Comparison of ENCODE assay signal across 9 cellular contexts in genomic region chr4:121096629-121097028, GRCh38. TPM values are rescaled to one million over a fixed set of nuclear protein-coding genes. Genes with fewer than 3 reads are reported as not detected.
DNase-seq lines count a peak whose midpoint lies in the region; ATAC-seq and TF ChIP-seq lines count a peak whose summit lies in the region.
"Had no signal": no experiment of that assay in that cellular context is flagged by ENCODE, and none has a peak within 500 bp of the region (broad histone marks: within the 10 kb centered on the region; RNA-seq: fewer than 3 reads in every experiment).

No MANE protein-coding gene starts in this region.

- H3K4me1 Mint-ChIP-seq in stimulated activated naive B cell treated with anti-CD40 and anti-IgM and Interleukin-4, amounts not matched to agents 10 μg/mL and 1 μg/mL and 100 μg/mL, for 72 hours: no peaks in the 10 kb centered on the region
- H3K4me1 Mint-ChIP-seq: memory B cell had no signal

- no peak overlapping the region for H3K27ac ChIP-seq in mammary epithelial cell (ENCODE audit: insufficient read depth, low read depth, low read length)

- H3K9me3 ChIP-seq in mammary epithelial cell (replicated peaks; ENCODE audit: insufficient read depth, low read length): no peaks in the 10 kb centered on the region

- H3K36me3 Mint-ChIP-seq in stimulated activated naive B cell treated with anti-CD40 and anti-IgM and Interleukin-4, amounts not matched to agents 10 μg/mL and 1 μg/mL and 100 μg/mL, for 72 hours: no peaks in the 10 kb centered on the region
- H3K36me3 Mint-ChIP-seq: memory B cell had no signal

- no peaks in the 10 kb centered on the region for H4K20me1 ChIP-seq in mammary epithelial cell (ENCODE audit: insufficient read depth, low read length)

- dilution Hi-C loops in mammary epithelial cell (cut with HindIII; ENCODE audit: low sequenced_read_pairs): no loop called here

- no TSS peak for BruUV-seq in mammary epithelial cell (replicated peaks; lab: Mats Ljungman, UMichigan)

- no peak for ATAC-seq in esophagus mucosa
- no peak for ATAC-seq in GM18505 (IDR thresholded peaks at IDR 0.05; ENCODE audit: unreplicated experiment)
- ATAC-seq in stimulated activated naive B cell treated with anti-CD40 and anti-IgM and Interleukin-4, amounts not matched to agents 10 μg/mL and 1 μg/mL and 100 μg/mL, for 72 hours (replicated peaks): no peak

- no peaks in the 10 kb centered on the region for H3K27me3 Mint-ChIP-seq in stimulated activated naive B cell treated with anti-CD40 and anti-IgM and Interleukin-4, amounts not matched to agents 10 μg/mL and 1 μg/mL and 100 μg/mL, for 72 hours
- H3K27me3 Mint-ChIP-seq: memory B cell had no signal

- H3K36me3 ChIP-seq in mammary epithelial cell (ENCODE audit: insufficient read depth, low read length): no peaks in the 10 kb centered on the region

- no peak overlapping the region for H3K9ac ChIP-seq in mammary epithelial cell (ENCODE audit: insufficient read depth, low read length)

- H3K27me3 ChIP-seq in mammary epithelial cell (ENCODE audit: insufficient read depth, low read length): peaks cover 2% of the 10 kb centered on the region

- DNase-seq in EL: peak; percentile 19
- peak; percentile 15 for DNase-seq in NCI-H1105 treated with DMSO at 0.1 percent for 48 hours (lab: John Stamatoyannopoulos, UW)
- DNase-seq in mammary epithelial cell: peak; percentile 7
- DNase-seq in midbrain (lab: John Stamatoyannopoulos, UW): peak; percentile 36
- no peak for DNase-seq in T-helper 9 cell
- DNase-seq in stimulated activated naive B cell treated with anti-CD40 and anti-IgM and Interleukin-4, amounts not matched to agents 10 μg/mL and 1 μg/mL and 100 μg/mL, for 72 hours: no peak

- no peaks in the 10 kb centered on the region for H3K9me3 Mint-ChIP-seq in stimulated activated naive B cell treated with anti-CD40 and anti-IgM and Interleukin-4, amounts not matched to agents 10 μg/mL and 1 μg/mL and 100 μg/mL, for 72 hours
- H3K9me3 Mint-ChIP-seq: memory B cell had no signal

- H3K4me3 Mint-ChIP-seq in stimulated activated naive B cell treated with anti-CD40 and anti-IgM and Interleukin-4, amounts not matched to agents 10 μg/mL and 1 μg/mL and 100 μg/mL, for 72 hours: no peak overlapping the region
- H3K4me3 Mint-ChIP-seq: memory B cell had no signal

- no peaks in the 10 kb centered on the region for H3K4me1 ChIP-seq in mammary epithelial cell (ENCODE audit: insufficient read depth, low read length)

- 12% methylated on average over 2 of the region's 2 CpGs for WGBS in mammary epithelial cell (ENCODE audit: low coverage, missing lambda C conversion rate)

- H2AFZ ChIP-seq in mammary epithelial cell (ENCODE audit: low read depth, low read length): no peak overlapping the region

- no peak overlapping the region for H3K27ac Mint-ChIP-seq in stimulated activated naive B cell treated with anti-CD40 and anti-IgM and Interleukin-4, amounts not matched to agents 10 μg/mL and 1 μg/mL and 100 μg/mL, for 72 hours
- H3K27ac Mint-ChIP-seq: memory B cell had no signal

- TF ChIP-seq POLR2A in GM18505 (IDR thresholded peaks at IDR 0.05; ENCODE audit: borderline replicate concordance, extremely low read depth, insufficient read depth, insufficient read length): no peak

- in situ Hi-C loops in mammary epithelial cell (cut with MboI; ENCODE audit: low sequenced_read_pairs in 2 of 2): no loop called here

- intact Hi-C loops in mammary epithelial cell (cut with micrococcal nuclease): loop anchor here (1.0 to 10.0 kb wide), 4 partner anchors 172 to 1025 kb away; partner anchors contain the start of gene PRDM5

- H3K4me3 ChIP-seq in mammary epithelial cell (replicated peaks in 1 of 3; ENCODE audit: insufficient read depth in 1 of 3, low read depth in 2 of 3, low read length in 3 of 3): no peak overlapping the region

- H3K79me2 ChIP-seq in mammary epithelial cell (ENCODE audit: insufficient read depth, low read length): no peaks in the 10 kb centered on the region

- no peak overlapping the region for H3K4me2 ChIP-seq in mammary epithelial cell (ENCODE audit: insufficient read depth, low read depth, low read length)

- peak; percentile 30 to 54 for TF ChIP-seq CTCF in mammary epithelial cell (conservative IDR thresholded peaks at IDR 0.05 in 1 of 2, IDR thresholded peaks at IDR 0.05 in 1 of 2; ENCODE audit: extremely low read depth in 1 of 2, insufficient read depth in 1 of 2, low read depth in 1 of 2, low read length in 2 of 2)

- CTCF ChIA-PET in mammary epithelial cell (lab: Charles Lee; ENCODE audit: low non-redundant PET): no interaction called here

RNA-seq across cellular contexts. Expression of gene NDNF, which starts 24.3 kb away (rescaled TPM):
- under 1 TPM in 1 of 2 donors, not detected in 1; under 0.01 TPM for total RNA-seq in mammary epithelial cell
- not detected for polyA plus RNA-seq in mammary epithelial cell
- not detected for polyA minus RNA-seq in mammary epithelial cell
- total RNA-seq in esophagus mucosa: 0.44 TPM

Comparison
In these comparisons a context has a peak if more than half of its experiments do, and no peak if none do; other contexts are left out.
1. DNase-seq: peak in EL (single experiment), NCI-H1105 treated with DMSO at 0.1 percent for 48 hours (single experiment), mammary epithelial cell (single experiment) and midbrain (single experiment); none in T-helper 9 cell (single experiment) and stimulated activated naive B cell treated with anti-CD40 and anti-IgM and Interleukin-4, amounts not matched to agents 10 μg/mL and 1 μg/mL and 100 μg/mL, for 72 hours (single experiment).